1 cellular context compared by ENCODE assay signal in the genomic region with DNA sequence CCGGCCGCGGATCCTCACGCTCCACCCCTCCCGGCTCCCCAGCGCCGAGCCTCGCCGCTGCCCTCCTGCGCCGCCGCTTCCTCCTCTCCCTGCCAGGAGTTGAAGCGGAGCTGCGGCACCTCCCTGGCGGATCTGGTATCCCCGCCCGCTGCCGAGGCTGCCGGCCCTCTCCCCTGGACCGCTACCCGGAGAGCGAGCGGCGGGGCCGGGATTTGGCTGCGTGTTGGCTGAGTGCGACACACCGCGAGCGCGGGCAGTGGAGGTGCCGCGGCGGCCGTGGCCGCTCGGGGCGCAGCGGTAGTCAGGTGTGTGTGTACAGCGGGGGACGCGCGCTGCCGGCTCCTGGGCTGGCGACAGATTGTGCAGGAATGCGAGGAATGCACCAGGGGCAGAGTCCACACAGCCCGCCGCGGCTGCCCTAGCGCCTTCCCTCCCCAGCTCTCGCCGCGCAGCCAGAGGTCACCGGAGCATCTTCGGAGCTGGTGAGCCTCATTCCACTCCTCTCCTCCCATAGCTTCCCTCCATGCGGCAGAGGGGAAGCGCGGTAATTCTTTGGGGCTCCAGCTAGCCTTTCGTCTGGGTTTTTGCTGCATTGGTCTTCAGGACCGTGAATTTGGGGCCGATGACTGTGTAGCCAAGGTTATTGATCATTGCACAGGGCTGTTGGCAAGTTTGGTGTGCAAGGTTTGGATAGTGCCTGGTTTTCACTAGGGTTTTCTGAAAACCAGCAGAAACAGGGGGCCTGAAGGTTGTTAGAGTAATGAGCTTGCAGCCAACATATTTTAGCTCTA.
TF ChIP-seq lines count a peak whose summit lies in the region.

No MANE protein-coding gene starts in this region.

TF ChIP-seq in HepG2, 621 proteins besides CTCF, POLR2A, EP300 and RAD21 (continued from another document and continues in another):
- TF ChIP-seq, protein P1, sequence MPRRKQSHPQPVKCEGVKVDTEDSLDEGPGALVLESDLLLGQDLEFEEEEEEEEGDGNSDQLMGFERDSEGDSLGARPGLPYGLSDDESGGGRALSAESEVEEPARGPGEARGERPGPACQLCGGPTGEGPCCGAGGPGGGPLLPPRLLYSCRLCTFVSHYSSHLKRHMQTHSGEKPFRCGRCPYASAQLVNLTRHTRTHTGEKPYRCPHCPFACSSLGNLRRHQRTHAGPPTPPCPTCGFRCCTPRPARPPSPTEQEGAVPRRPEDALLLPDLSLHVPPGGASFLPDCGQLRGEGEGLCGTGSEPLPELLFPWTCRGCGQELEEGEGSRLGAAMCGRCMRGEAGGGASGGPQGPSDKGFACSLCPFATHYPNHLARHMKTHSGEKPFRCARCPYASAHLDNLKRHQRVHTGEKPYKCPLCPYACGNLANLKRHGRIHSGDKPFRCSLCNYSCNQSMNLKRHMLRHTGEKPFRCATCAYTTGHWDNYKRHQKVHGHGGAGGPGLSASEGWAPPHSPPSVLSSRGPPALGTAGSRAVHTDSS (CRISPR knock-in tag; conservative IDR thresholded peaks at IDR 0.05) = no peak
- TF ChIP-seq SUZ12 (IDR thresholded peaks at IDR 0.05; ENCODE audit: low read depth, low read length) (no peak), SRF (IDR thresholded peaks at IDR 0.05; ENCODE audit: low read depth, low read length) (no peak), TAF15 (IDR thresholded peaks at IDR 0.05; ENCODE audit: low read depth, low read length, poor library complexity, severe bottlenecking) (no peak), STAG1 (CRISPR knock-in tag; IDR thresholded peaks at IDR 0.05) (peak; percentile 67), ZNF737 (CRISPR knock-in tag; IDR thresholded peaks at IDR 0.05; ENCODE audit: borderline replicate concordance) (no peak), PHF8 (CRISPR knock-in tag; IDR thresholded peaks at IDR 0.05) (peak; percentile 92), ZFP82 (CRISPR knock-in tag; IDR thresholded peaks at IDR 0.05; ENCODE audit: borderline replicate concordance) (peak; percentile 97), BCL6 (CRISPR knock-in tag; IDR thresholded peaks at IDR 0.05) (peak; percentile 83), ZNF652 (CRISPR knock-in tag; IDR thresholded peaks at IDR 0.05; ENCODE audit: borderline replicate concordance, low read depth) (peak; percentile 82), SATB2 (CRISPR knock-in tag; IDR thresholded peaks at IDR 0.05) (peak; percentile 90), ZNF558 (CRISPR knock-in tag; IDR thresholded peaks at IDR 0.05; ENCODE audit: borderline replicate concordance) (peak; percentile 88; the same call in 1 of the 2 replicates), ZFX (CRISPR knock-in tag; IDR thresholded peaks at IDR 0.05; ENCODE audit: low read depth) (peak; percentile 82), NKX3-1 (CRISPR knock-in tag; IDR thresholded peaks at IDR 0.05) (peak; percentile 86), PHF20 (CRISPR knock-in tag; IDR thresholded peaks at IDR 0.05) (peak; percentile 76; the same call in 1 of the 2 replicates), SRSF4 (IDR thresholded peaks at IDR 0.05; ENCODE audit: low read depth, low read length, poor library complexity, severe bottlenecking) (no peak), ZNF260 (CRISPR knock-in tag; IDR thresholded peaks at IDR 0.05; ENCODE audit: borderline replicate concordance, low read depth) (0 out of 2 replicates have a peak, but pooled peaks have one; percentile 54), KDM3A (CRISPR knock-in tag; IDR thresholded peaks at IDR 0.05; ENCODE audit: low read depth) (peak; percentile 99), ZNF317 (CRISPR knock-in tag; IDR thresholded peaks at IDR 0.05) (peak; percentile 85; the same call in 1 of the 2 replicates), NFE2L2 (IDR thresholded peaks at IDR 0.05; ENCODE audit: low read length) (no peak), ZNF615 (CRISPR knock-in tag; IDR thresholded peaks at IDR 0.05; ENCODE audit: borderline replicate concordance) (peak; percentile 98), ZNF772 (CRISPR knock-in tag; IDR thresholded peaks at IDR 0.05) (peak; percentile 88; the same call in 1 of the 2 replicates), SMC3 (IDR thresholded peaks at IDR 0.05; ENCODE audit: low read length) (peak; percentile 43; the same call in 1 of the 2 replicates), KMT2B (CRISPR knock-in tag; IDR thresholded peaks at IDR 0.05) (peak; percentile 97), NFAT5 (CRISPR knock-in tag; IDR thresholded peaks at IDR 0.05) (peak; percentile 86), TEAD2 (CRISPR knock-in tag; IDR thresholded peaks at IDR 0.05) (peak; percentile 97), TEF (CRISPR knock-in tag; IDR thresholded peaks at IDR 0.05) (peak; percentile 77; the same call in 1 of the 2 replicates), MAF1 (CRISPR knock-in tag; IDR thresholded peaks at IDR 0.05; ENCODE audit: borderline replicate concordance) (peak; percentile 75), SP5 (CRISPR knock-in tag; IDR thresholded peaks at IDR 0.05; ENCODE audit: borderline replicate concordance, low read depth) (peak; percentile 66)
- TF ChIP-seq, protein P2, sequence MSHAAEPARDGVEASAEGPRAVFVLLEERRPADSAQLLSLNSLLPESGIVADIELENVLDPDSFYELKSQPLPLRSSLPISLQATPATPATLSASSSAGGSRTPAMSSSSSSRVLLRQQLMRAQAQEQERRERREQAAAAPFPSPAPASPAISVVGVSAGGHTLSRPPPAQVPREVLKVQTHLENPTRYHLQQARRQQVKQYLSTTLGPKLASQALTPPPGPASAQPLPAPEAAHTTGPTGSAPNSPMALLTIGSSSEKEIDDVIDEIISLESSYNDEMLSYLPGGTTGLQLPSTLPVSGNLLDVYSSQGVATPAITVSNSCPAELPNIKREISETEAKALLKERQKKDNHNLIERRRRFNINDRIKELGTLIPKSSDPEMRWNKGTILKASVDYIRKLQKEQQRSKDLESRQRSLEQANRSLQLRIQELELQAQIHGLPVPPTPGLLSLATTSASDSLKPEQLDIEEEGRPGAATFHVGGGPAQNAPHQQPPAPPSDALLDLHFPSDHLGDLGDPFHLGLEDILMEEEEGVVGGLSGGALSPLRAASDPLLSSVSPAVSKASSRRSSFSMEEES (CRISPR knock-in tag; IDR thresholded peaks at IDR 0.05) = peak; percentile 86
- TF ChIP-seq, protein P3, sequence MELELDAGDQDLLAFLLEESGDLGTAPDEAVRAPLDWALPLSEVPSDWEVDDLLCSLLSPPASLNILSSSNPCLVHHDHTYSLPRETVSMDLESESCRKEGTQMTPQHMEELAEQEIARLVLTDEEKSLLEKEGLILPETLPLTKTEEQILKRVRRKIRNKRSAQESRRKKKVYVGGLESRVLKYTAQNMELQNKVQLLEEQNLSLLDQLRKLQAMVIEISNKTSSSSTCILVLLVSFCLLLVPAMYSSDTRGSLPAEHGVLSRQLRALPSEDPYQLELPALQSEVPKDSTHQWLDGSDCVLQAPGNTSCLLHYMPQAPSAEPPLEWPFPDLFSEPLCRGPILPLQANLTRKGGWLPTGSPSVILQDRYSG (CRISPR knock-in tag; IDR thresholded peaks at IDR 0.05) = peak; percentile 93
- TF ChIP-seq, protein P4, sequence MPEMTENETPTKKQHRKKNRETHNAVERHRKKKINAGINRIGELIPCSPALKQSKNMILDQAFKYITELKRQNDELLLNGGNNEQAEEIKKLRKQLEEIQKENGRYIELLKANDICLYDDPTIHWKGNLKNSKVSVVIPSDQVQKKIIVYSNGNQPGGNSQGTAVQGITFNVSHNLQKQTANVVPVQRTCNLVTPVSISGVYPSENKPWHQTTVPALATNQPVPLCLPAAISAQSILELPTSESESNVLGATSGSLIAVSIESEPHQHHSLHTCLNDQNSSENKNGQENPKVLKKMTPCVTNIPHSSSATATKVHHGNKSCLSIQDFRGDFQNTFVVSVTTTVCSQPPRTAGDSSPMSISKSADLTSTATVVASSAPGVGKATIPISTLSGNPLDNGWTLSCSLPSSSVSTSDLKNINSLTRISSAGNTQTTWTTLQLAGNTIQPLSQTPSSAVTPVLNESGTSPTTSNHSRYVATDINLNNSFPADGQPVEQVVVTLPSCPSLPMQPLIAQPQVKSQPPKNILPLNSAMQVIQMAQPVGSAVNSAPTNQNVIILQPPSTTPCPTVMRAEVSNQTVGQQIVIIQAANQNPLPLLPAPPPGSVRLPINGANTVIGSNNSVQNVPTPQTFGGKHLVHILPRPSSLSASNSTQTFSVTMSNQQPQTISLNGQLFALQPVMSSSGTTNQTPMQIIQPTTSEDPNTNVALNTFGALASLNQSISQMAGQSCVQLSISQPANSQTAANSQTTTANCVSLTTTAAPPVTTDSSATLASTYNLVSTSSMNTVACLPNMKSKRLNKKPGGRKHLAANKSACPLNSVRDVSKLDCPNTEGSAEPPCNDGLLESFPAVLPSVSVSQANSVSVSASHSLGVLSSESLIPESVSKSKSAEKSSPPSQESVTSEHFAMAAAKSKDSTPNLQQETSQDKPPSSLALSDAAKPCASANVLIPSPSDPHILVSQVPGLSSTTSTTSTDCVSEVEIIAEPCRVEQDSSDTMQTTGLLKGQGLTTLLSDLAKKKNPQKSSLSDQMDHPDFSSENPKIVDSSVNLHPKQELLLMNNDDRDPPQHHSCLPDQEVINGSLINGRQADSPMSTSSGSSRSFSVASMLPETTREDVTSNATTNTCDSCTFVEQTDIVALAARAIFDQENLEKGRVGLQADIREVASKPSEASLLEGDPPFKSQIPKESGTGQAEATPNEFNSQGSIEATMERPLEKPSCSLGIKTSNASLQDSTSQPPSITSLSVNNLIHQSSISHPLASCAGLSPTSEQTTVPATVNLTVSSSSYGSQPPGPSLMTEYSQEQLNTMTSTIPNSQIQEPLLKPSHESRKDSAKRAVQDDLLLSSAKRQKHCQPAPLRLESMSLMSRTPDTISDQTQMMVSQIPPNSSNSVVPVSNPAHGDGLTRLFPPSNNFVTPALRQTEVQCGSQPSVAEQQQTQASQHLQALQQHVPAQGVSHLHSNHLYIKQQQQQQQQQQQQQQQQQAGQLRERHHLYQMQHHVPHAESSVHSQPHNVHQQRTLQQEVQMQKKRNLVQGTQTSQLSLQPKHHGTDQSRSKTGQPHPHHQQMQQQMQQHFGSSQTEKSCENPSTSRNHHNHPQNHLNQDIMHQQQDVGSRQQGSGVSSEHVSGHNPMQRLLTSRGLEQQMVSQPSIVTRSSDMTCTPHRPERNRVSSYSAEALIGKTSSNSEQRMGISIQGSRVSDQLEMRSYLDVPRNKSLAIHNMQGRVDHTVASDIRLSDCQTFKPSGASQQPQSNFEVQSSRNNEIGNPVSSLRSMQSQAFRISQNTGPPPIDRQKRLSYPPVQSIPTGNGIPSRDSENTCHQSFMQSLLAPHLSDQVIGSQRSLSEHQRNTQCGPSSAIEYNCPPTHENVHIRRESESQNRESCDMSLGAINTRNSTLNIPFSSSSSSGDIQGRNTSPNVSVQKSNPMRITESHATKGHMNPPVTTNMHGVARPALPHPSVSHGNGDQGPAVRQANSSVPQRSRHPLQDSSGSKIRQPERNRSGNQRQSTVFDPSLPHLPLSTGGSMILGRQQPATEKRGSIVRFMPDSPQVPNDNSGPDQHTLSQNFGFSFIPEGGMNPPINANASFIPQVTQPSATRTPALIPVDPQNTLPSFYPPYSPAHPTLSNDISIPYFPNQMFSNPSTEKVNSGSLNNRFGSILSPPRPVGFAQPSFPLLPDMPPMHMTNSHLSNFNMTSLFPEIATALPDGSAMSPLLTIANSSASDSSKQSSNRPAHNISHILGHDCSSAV (CRISPR knock-in tag; IDR thresholded peaks at IDR 0.05; ENCODE audit: borderline replicate concordance) = no peak; the same call in 1 of the 2 replicates
- TF ChIP-seq, protein P5, sequence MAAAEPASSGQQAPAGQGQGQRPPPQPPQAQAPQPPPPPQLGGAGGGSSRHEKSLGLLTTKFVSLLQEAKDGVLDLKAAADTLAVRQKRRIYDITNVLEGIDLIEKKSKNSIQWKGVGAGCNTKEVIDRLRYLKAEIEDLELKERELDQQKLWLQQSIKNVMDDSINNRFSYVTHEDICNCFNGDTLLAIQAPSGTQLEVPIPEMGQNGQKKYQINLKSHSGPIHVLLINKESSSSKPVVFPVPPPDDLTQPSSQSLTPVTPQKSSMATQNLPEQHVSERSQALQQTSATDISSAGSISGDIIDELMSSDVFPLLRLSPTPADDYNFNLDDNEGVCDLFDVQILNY (CRISPR knock-in tag; conservative IDR thresholded peaks at IDR 0.05) = peak; percentile 59
- TF ChIP-seq, protein P6, sequence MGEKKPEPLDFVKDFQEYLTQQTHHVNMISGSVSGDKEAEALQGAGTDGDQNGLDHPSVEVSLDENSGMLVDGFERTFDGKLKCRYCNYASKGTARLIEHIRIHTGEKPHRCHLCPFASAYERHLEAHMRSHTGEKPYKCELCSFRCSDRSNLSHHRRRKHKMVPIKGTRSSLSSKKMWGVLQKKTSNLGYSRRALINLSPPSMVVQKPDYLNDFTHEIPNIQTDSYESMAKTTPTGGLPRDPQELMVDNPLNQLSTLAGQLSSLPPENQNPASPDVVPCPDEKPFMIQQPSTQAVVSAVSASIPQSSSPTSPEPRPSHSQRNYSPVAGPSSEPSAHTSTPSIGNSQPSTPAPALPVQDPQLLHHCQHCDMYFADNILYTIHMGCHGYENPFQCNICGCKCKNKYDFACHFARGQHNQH (CRISPR knock-in tag; IDR thresholded peaks at IDR 0.05) = peak; percentile 98
